Comparison of ENCODE assay signal across 8 cellular contexts in genomic region chr5:150112211-150113046, GRCh38. TPM values are rescaled to one million over a fixed set of nuclear protein-coding genes. Genes with fewer than 3 reads are reported as not detected.
A peak's percentile ranks its signal among the peaks of the same experiment; 100 is the strongest.
DNase-seq lines count a peak whose midpoint lies in the region; ATAC-seq, FAIRE-seq and TF ChIP-seq lines count a peak whose summit lies in the region.

No MANE protein-coding gene starts in this region.

- H3K4me3 ChIP-seq in parathyroid adenoma (ENCODE audit: low read depth, low read length) = no peak overlapping the region
- no peak overlapping the region for H3K4me3 ChIP-seq in spleen

- H3K27ac ChIP-seq in parathyroid adenoma (no peak overlapping the region), spleen (peak overlapping the region in 3 of 8 donors; percentile 16 to 51 (median 41))

- H3K9me3 ChIP-seq in parathyroid adenoma (ENCODE audit: control insufficient read depth, low read length) (no peaks in the 10 kb centered on the region), spleen (no peaks in the 10 kb centered on the region)

- TF ChIP-seq CTCF in parathyroid adenoma (IDR thresholded peaks at IDR 0.05) (no peak), GM10266 (IDR thresholded peaks at IDR 0.05; ENCODE audit: control insufficient read depth, insufficient read depth, low read depth, missing control alignments) (no peak), spleen (IDR thresholded peaks at IDR 0.05 in 8 of 11, conservative IDR thresholded peaks at IDR 0.05 in 3 of 11) (no peak)

- no peak overlapping the region for H2AFZ ChIP-seq in parathyroid adenoma

- intact Hi-C loops in spleen (cut with DNase I; ENCODE audit: low total_unique reads) = no loop called here

- H3K79me2 ChIP-seq in parathyroid adenoma = no peaks in the 10 kb centered on the region

- peak overlapping the region; percentile 38 for H3K4me2 ChIP-seq in parathyroid adenoma (ENCODE audit: low read length)

- no peaks in the 10 kb centered on the region for H3K4me1 ChIP-seq in parathyroid adenoma
- H3K4me1 ChIP-seq in spleen = peaks cover 0 to 26% (median 11%) of the 10 kb centered on the region in 6 donors

- H3K36me3 ChIP-seq in parathyroid adenoma (ENCODE audit: control insufficient read depth, insufficient read depth, low read length) = no peaks in the 10 kb centered on the region
- peaks cover 0 to 32% (median 0%) of the 10 kb centered on the region in 6 donors for H3K36me3 ChIP-seq in spleen

- DNase-seq in COLO829 (ENCODE audit: low spot score) = peak; percentile 56
- DNase-seq in RCC 7860 (ENCODE audit: low spot score) = peak; percentile 67
- DNase-seq in fibroblast of peridontal ligament (ENCODE audit: extremely low read depth) = peak; percentile 90
- DNase-seq in GM10266 (ENCODE audit: extremely low spot score) = no peak
- DNase-seq in spleen = no peak

- 68 to 84% (median 82%) methylated on average over 5 to 6 of the region's 6 CpGs for WGBS in spleen, 5 donors

- H3K27me3 ChIP-seq in parathyroid adenoma (ENCODE audit: control insufficient read depth, insufficient read depth, low read length) (no peaks in the 10 kb centered on the region), spleen (replicated peaks in 1 of 7) (peaks cover 0 to 4% (median 0%) of the 10 kb centered on the region in 7 donors)

- ATAC-seq in GM19035 (IDR thresholded peaks at IDR 0.05; ENCODE audit: unreplicated experiment) (no peak), GM19397 (IDR thresholded peaks at IDR 0.05; ENCODE audit: unreplicated experiment) (no peak)

- peak; percentile 67 for FAIRE-seq in RCC 7860 (lab: Jason Lieb, UNC)

- no peak for TF ChIP-seq POLR2A in spleen (IDR thresholded peaks at IDR 0.05)

- no peak overlapping the region for H3K9ac ChIP-seq in parathyroid adenoma

RNA-seq across cellular contexts. Expression of gene CSF1R, which starts 26.1 kb away (rescaled TPM):
- total RNA-seq in spleen = 100 to 1,000 TPM; 285 to 429 (median 312) TPM
- 10 to 100 TPM; 23.1 to 30.1 (median 28.2) TPM for polyA plus RNA-seq in spleen

RNA-seq across cellular contexts. Expression of gene PDGFRB, which starts 43.2 kb away (rescaled TPM):
- total RNA-seq in spleen = 100 to 1,000 TPM in 3 of 7 donors, 10 to 100 TPM in 4; 66.8 to 144 (median 97.1) TPM
- polyA plus RNA-seq in spleen = 10 to 100 TPM; 12.8 to 27.4 (median 14.2) TPM

RNA-seq across cellular contexts. Expression of gene CDX1, which starts 54.1 kb away (rescaled TPM):
- under 1 TPM in 2 of 7 donors, not detected in 5; 0.25 to 0.47 TPM for total RNA-seq in spleen
- polyA plus RNA-seq in spleen = 1 to 10 TPM in 1 of 3 donors, under 1 TPM in 2; 0.26 to 1.3 (median 0.41) TPM

Comparison
In these comparisons a context has a peak if more than half of its experiments do, and no peak if none do; other contexts are left out.
1. DNase-seq: peak in COLO829 (single experiment), RCC 7860 (single experiment) and fibroblast of peridontal ligament (single experiment); none in GM10266 (single experiment) and spleen (single experiment).